In the genomic region with DNA sequence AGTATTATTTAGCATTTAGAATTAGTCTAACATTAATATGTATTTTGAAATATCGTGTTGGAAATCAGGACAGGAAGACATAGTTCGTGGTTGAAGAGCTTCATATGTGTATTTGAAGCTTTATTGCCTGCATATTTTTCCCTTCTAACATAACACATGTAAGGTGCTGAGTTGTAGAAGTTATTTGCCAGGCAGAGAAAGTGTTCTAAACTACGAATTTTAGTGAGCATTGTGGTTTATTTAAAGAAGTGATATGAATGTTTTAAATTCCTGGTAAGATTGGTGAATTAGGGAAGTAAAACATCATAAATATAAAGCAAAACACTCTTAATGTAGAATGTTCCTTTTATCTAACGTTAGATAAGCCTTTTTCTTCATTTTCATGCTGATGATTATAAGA, we compare ENCODE assay signal across 11 cellular contexts. TPM values are rescaled to one million over a fixed set of nuclear protein-coding genes. Genes with fewer than 3 reads are reported as not detected.
DNase-seq lines count a peak whose midpoint lies in the region; ATAC-seq and TF ChIP-seq lines count a peak whose summit lies in the region.
"Had no signal": no experiment of that assay in that cellular context is flagged by ENCODE, and none has a peak within 500 bp of the region (broad histone marks: within the 10 kb centered on the region; RNA-seq: fewer than 3 reads in every experiment).

No MANE protein-coding gene starts in this region.

- TF ChIP-seq EP300 in tibial nerve (IDR thresholded peaks at IDR 0.05), result no peak

- peaks cover 39% of the 10 kb centered on the region for H3K4me1 ChIP-seq in muscle layer of colon (ENCODE audit: insufficient read depth, low read length)
- H3K4me1 ChIP-seq in tibial nerve, result peaks cover 0 to 49% (median 11%) of the 10 kb centered on the region in 4 donors
- H3K4me1 ChIP-seq in gastrocnemius medialis, result peaks cover 4 to 14% of the 10 kb centered on the region in 2 donors

- peak overlapping the region; percentile 91 for H3K4me3 Mint-ChIP-seq in activated naive CD8-positive, alpha-beta T cell

- H3K9me3 Mint-ChIP-seq in activated naive CD8-positive, alpha-beta T cell (ENCODE audit: low read depth), result no peaks in the 10 kb centered on the region

- ATAC-seq in GM21737 (IDR thresholded peaks at IDR 0.05; ENCODE audit: unreplicated experiment) (no peak), gastrocnemius medialis (no peak)

- H3K27me3 ChIP-seq in AG04450 (ENCODE audit: control insufficient read depth, insufficient read depth, low read length) (no peaks in the 10 kb centered on the region), muscle layer of colon (ENCODE audit: control insufficient read depth in 1 of 2, insufficient read depth in 2 of 2, low read length in 2 of 2) (no peaks in the 10 kb centered on the region), tibial nerve (no peaks in the 10 kb centered on the region), gastrocnemius medialis (no peaks in the 10 kb centered on the region)

- TF ChIP-seq POLR2A in tibial nerve (IDR thresholded peaks at IDR 0.05), result no peak
- TF ChIP-seq POLR2A in gastrocnemius medialis (IDR thresholded peaks at IDR 0.05), result no peak

- POLR2A ChIA-PET in AG04450 (lab: Yijun Ruan, JAX), result no interaction called here

- TF ChIP-seq CTCF in AG04450 (IDR thresholded peaks at IDR 0.05; ENCODE audit: low read depth, low read length) (no peak), GM12875 (IDR thresholded peaks at IDR 0.05; ENCODE audit: borderline replicate concordance, insufficient read depth, low read depth, low read length) (no peak), tibial nerve (IDR thresholded peaks at IDR 0.05) (no peak), gastrocnemius medialis (IDR thresholded peaks at IDR 0.05 in 4 of 5, conservative IDR thresholded peaks at IDR 0.05 in 1 of 5) (no peak)

- peaks cover 6% of the 10 kb centered on the region for H3K36me3 Mint-ChIP-seq in activated naive CD8-positive, alpha-beta T cell

- H3K27ac Mint-ChIP-seq in activated naive CD8-positive, alpha-beta T cell, result peak overlapping the region; percentile 85

- CTCF ChIA-PET in AG04450 (lab: Charles Lee), result interaction anchor here (1.2 to 2.8 kb wide), 2 partner anchors 63 to 195 kb away, joined by 3 to 17 read pairs; no protein-coding TSS in a partner anchor

- no peak overlapping the region for H3K27ac ChIP-seq in AG04450 (ENCODE audit: low read depth, low read length)
- peak overlapping the region; percentile 20 for H3K27ac ChIP-seq in muscle layer of colon (ENCODE audit: low read depth, low read length)
- H3K27ac ChIP-seq in tibial nerve, result peak overlapping the region in 1 of 4 donors; percentile 88
- H3K27ac ChIP-seq in gastrocnemius medialis, result no peak overlapping the region

- 53 to 62% methylated on average over 4 of the region's 4 CpGs for WGBS in tibial nerve, 2 donors

- in situ Hi-C loops in gastrocnemius medialis (cut with MboI; ENCODE audit: low sequenced_read_pairs in 4 of 4), result no loop called here

- no peaks in the 10 kb centered on the region for H3K27me3 Mint-ChIP-seq in activated naive CD8-positive, alpha-beta T cell

- H3K4me3 ChIP-seq in AG04450 (ENCODE audit: low read depth, low read length), result peak overlapping the region; percentile 4; the same call in 1 of the 2 replicates
- H3K4me3 ChIP-seq in GM12875 (ENCODE audit: low read depth, low read length), result peak overlapping the region; percentile 27
- peak overlapping the region in 1 of 2 donors; percentile 96 for H3K4me3 ChIP-seq in muscle layer of colon (ENCODE audit: low read depth in 1 of 2, low read length in 2 of 2)
- no peak overlapping the region for H3K4me3 ChIP-seq in tibial nerve
- H3K4me3 ChIP-seq in gastrocnemius medialis, result no peak overlapping the region

- H3K9ac ChIP-seq in muscle layer of colon (ENCODE audit: low read length), result no peak overlapping the region

- DNase-seq in AG04450 (ENCODE audit: low read depth, low spot score) (no peak), NCI-H524 (lab: John Stamatoyannopoulos, UW) (no peak), tibial nerve (ENCODE audit: low spot score in 2 of 2) (no peak), gastrocnemius medialis (no peak)
- DNase-seq: activated effector memory CD4-positive, alpha-beta T cell treated with Interleukin-2 at 50 U/mL for 16 hours; midbrain; NCI-H1417 had no signal

- H3K9me3 ChIP-seq in AG04450 (ENCODE audit: control insufficient read depth, insufficient read depth, low read length) (peaks cover 3% of the 10 kb centered on the region; the same call in 1 of the 2 replicates), muscle layer of colon (ENCODE audit: low read length) (no peaks in the 10 kb centered on the region), tibial nerve (no peaks in the 10 kb centered on the region), gastrocnemius medialis (no peaks in the 10 kb centered on the region)

- H3K4me1 Mint-ChIP-seq in activated naive CD8-positive, alpha-beta T cell (ENCODE audit: low read depth), result peaks cover 70% of the 10 kb centered on the region

- intact Hi-C loops in gastrocnemius medialis (cut with DNase I; ENCODE audit: low total_unique reads), result loop anchor here (5.0 kb wide), 3 partner anchors 41 to 1689 kb away; a partner anchor contains a TSS

- no peaks in the 10 kb centered on the region for H3K36me3 ChIP-seq in muscle layer of colon (ENCODE audit: insufficient read depth, low read length)
- no peaks in the 10 kb centered on the region for H3K36me3 ChIP-seq in tibial nerve
- no peaks in the 10 kb centered on the region for H3K36me3 ChIP-seq in gastrocnemius medialis

RNA-seq across cellular contexts. Expression of a gene that starts 2.5 kb away (rescaled TPM):
- polyA plus RNA-seq in AG04450 (2011; rRNA removed), result 46.7 and 49.8 TPM in 2 replicates
- polyA minus RNA-seq in AG04450 (2011; rRNA and poly(A)+ RNA removed), result 86.4 and 86.8 TPM in 2 replicates
- total RNA-seq in tibial nerve, result 10 to 100 TPM; 14.7 to 18.3 (median 16.7) TPM
- total RNA-seq in gastrocnemius medialis, result 10 to 100 TPM in 1 of 4 donors, 1 to 10 TPM in 3; 5.2 to 11.5 (median 7.0) TPM

Comparison
In these comparisons a context has a peak if more than half of its experiments do, and no peak if none do; other contexts are left out.
1. H3K4me3 ChIP-seq: peak in AG04450 (single experiment) and GM12875 (single experiment); none in tibial nerve (0 of 4) and gastrocnemius medialis (0 of 4).